Comparison of ENCODE assay signal across 8 cellular contexts in genomic region chr16:85086347-85087291, GRCh38. TPM values are rescaled to one million over a fixed set of nuclear protein-coding genes. Genes with fewer than 3 reads are reported as not detected.
DNase-seq lines count a peak whose midpoint lies in the region; ATAC-seq and TF ChIP-seq lines count a peak whose summit lies in the region.

No MANE protein-coding gene starts in this region.

- H3K9me3 ChIP-seq in DND-41 (ENCODE audit: insufficient read depth, low read length, severe bottlenecking) (no peaks in the 10 kb centered on the region), neuronal stem cell (replicated peaks in 1 of 2; ENCODE audit: control insufficient read depth in 2 of 2, insufficient read depth in 1 of 2, low read depth in 1 of 2, low read length in 2 of 2) (no peaks in the 10 kb centered on the region), testis (no peaks in the 10 kb centered on the region)

- H3K27me3 ChIP-seq in DND-41 (ENCODE audit: insufficient read depth, low read length, poor library complexity) (no peaks in the 10 kb centered on the region), neuronal stem cell (ENCODE audit: control insufficient read depth in 3 of 3, insufficient read depth in 3 of 3, low read depth in 1 of 3, low read length in 3 of 3) (peaks cover 0 to 4% (median 0%) of the 10 kb centered on the region in 3 experiments), testis (no peaks in the 10 kb centered on the region)

- no CpG with 5 or more reads among the region's 37 CpGs for WGBS in neuronal stem cell (ENCODE audit: extremely low coverage in 2 of 2, insufficient read length in 2 of 2, insufficient replicate concordance in 1 of 2), 2 donors
- WGBS in testis, 2 donors, result 82 to 83% methylated on average over 30 to 37 of the region's 37 CpGs

- intact Hi-C loops in testis (cut with DNase I; ENCODE audit: low total_unique reads), result no loop called here

- H3K4me3 ChIP-seq in DND-41 (ENCODE audit: low read depth in 1 of 2, low read length in 2 of 2) (no peak overlapping the region), fibroblast of mammary gland (ENCODE audit: control insufficient read depth, low read depth, low read length) (no peak overlapping the region), neuronal stem cell (ENCODE audit: low read length in 2 of 2) (no peak overlapping the region), testis (no peak overlapping the region)

- ATAC-seq in DND-41 (ENCODE audit: insufficient read depth, low read depth), result peak; percentile 94
- peak; percentile 46 for ATAC-seq in HG03139 (IDR thresholded peaks at IDR 0.05; ENCODE audit: unreplicated experiment)
- no peak for ATAC-seq in GM18519 (IDR thresholded peaks at IDR 0.05; ENCODE audit: low FRiP score, unreplicated experiment)

- DNase-seq in DND-41 (peak; percentile 77), OCI-M1 (lab: John Stamatoyannopoulos, UW) (peak; percentile 81), activated T-cell treated with anti-CD3 and anti-CD28 coated beads for 48 hours (ENCODE audit: low read depth) (peak; percentile 68), fibroblast of mammary gland (ENCODE audit: low read depth) (peak; percentile 71), neuronal stem cell (ENCODE audit: low spot score) (no peak), testis (peak; percentile 81)

- H2BK120ac ChIP-seq in neuronal stem cell (ENCODE audit: low read depth, low read length), result no peak overlapping the region

- no peak overlapping the region for H4K91ac ChIP-seq in neuronal stem cell (ENCODE audit: low read depth, low read length, poor library complexity)

- H4K8ac ChIP-seq in neuronal stem cell (ENCODE audit: low read depth, low read length), result peak overlapping the region; percentile 97

- peak overlapping the region; percentile 75 for H3K14ac ChIP-seq in neuronal stem cell (ENCODE audit: low read length)

- peak overlapping the region; percentile 71 for H2AK5ac ChIP-seq in neuronal stem cell (ENCODE audit: low read depth, low read length)

- H2AFZ ChIP-seq in DND-41 (ENCODE audit: low read depth, low read length) (0 out of 2 replicates have a peak overlapping the region, but pooled peaks have one; percentile 55), neuronal stem cell (ENCODE audit: low read length) (no peak overlapping the region)

- H3K27ac ChIP-seq in DND-41 (ENCODE audit: low read length), result no peak overlapping the region
- H3K27ac ChIP-seq in neuronal stem cell (replicated peaks; ENCODE audit: low read length), result no peak overlapping the region
- no peak overlapping the region for H3K27ac ChIP-seq in testis

- peak overlapping the region; percentile 87 for H3K23ac ChIP-seq in neuronal stem cell (ENCODE audit: low read depth, low read length, poor library complexity)

- H3K4me1 ChIP-seq in DND-41 (ENCODE audit: insufficient read depth, low read length) (no peaks in the 10 kb centered on the region), neuronal stem cell (ENCODE audit: control insufficient read depth in 2 of 2, insufficient read depth in 1 of 2, low read depth in 1 of 2, low read length in 2 of 2) (peaks cover 22 to 48% of the 10 kb centered on the region in 2 donors), testis (peaks cover 24% of the 10 kb centered on the region)

- no peaks in the 10 kb centered on the region for H3K36me3 ChIP-seq in DND-41 (ENCODE audit: insufficient read depth, low read length)
- H3K36me3 ChIP-seq in neuronal stem cell (replicated peaks in 1 of 2; ENCODE audit: control insufficient read depth in 2 of 2, insufficient read depth in 2 of 2, low read length in 2 of 2), result no peaks in the 10 kb centered on the region
- H3K36me3 ChIP-seq in testis (ENCODE audit: low read depth, missing control alignments), result no peaks in the 10 kb centered on the region

- peak; percentile 95 for TF ChIP-seq CTCF in DND-41 (IDR thresholded peaks at IDR 0.05; ENCODE audit: borderline replicate concordance, extremely low read depth, low read length, poor library complexity, severe bottlenecking)
- peak; percentile 78 for TF ChIP-seq CTCF in fibroblast of mammary gland (conservative IDR thresholded peaks at IDR 0.05; ENCODE audit: control insufficient read depth, insufficient read depth, low read depth, low read length)
- peak; percentile 53 to 76 (median 54) for TF ChIP-seq CTCF in testis (IDR thresholded peaks at IDR 0.05)

- H3K79me2 ChIP-seq in DND-41 (ENCODE audit: insufficient read depth, low read length), result no peaks in the 10 kb centered on the region

- H2BK5ac ChIP-seq in neuronal stem cell (ENCODE audit: low read length), result no peak overlapping the region

- TF ChIP-seq POLR2A in testis (IDR thresholded peaks at IDR 0.05), result no peak

- H2BK15ac ChIP-seq in neuronal stem cell (ENCODE audit: low read length), result peak overlapping the region; percentile 83

- H3K4ac ChIP-seq in neuronal stem cell (ENCODE audit: low read length), result no peak overlapping the region

- H3K4me2 ChIP-seq in DND-41 (ENCODE audit: insufficient read depth, low read length), result no peak overlapping the region
- no peak overlapping the region for H3K4me2 ChIP-seq in neuronal stem cell (ENCODE audit: insufficient read depth, low read length, poor library complexity, severe bottlenecking)

- H3K9ac ChIP-seq in DND-41 (ENCODE audit: low read depth, low read length) (no peak overlapping the region), neuronal stem cell (ENCODE audit: low read depth, low read length, poor library complexity) (peak overlapping the region; percentile 0)

- peak overlapping the region; percentile 65 for H3K18ac ChIP-seq in neuronal stem cell (ENCODE audit: low read length)

- peaks cover 1% of the 10 kb centered on the region for H3K79me1 ChIP-seq in neuronal stem cell (ENCODE audit: low read depth, low read length)

- no peaks in the 10 kb centered on the region for H4K20me1 ChIP-seq in DND-41 (ENCODE audit: insufficient read depth, low read length)

- no peak overlapping the region for H2BK12ac ChIP-seq in neuronal stem cell (ENCODE audit: low read length)

RNA-seq across cellular contexts. Expression of gene CIBAR2, which starts 25.7 kb away (rescaled TPM):
- 0.45 TPM for polyA plus RNA-seq in neuronal stem cell (2013, experiment 1 of 2)
- polyA plus RNA-seq in neuronal stem cell (2013, experiment 2 of 2), result 0.51 TPM
- under 1 TPM in 1 of 2 donors, not detected in 1; 0.24 TPM for total RNA-seq in testis
- 1.6 TPM for polyA plus RNA-seq in testis (ENCODE audit: insufficient read depth, low read depth, low replicate concordance)

RNA-seq across cellular contexts. Expression of gene KIAA0513, which starts 59.0 kb away (rescaled TPM):
- polyA plus RNA-seq in neuronal stem cell (2013, experiment 1 of 2), result 4.4 TPM
- 5.5 TPM for polyA plus RNA-seq in neuronal stem cell (2013, experiment 2 of 2)
- total RNA-seq in testis, result 10 to 100 TPM; 18.4 to 18.7 TPM
- 9.8 TPM for polyA plus RNA-seq in testis (ENCODE audit: insufficient read depth, low read depth, low replicate concordance)
